ENCODE assay signal across 1 cellular context in the genomic region with DNA sequence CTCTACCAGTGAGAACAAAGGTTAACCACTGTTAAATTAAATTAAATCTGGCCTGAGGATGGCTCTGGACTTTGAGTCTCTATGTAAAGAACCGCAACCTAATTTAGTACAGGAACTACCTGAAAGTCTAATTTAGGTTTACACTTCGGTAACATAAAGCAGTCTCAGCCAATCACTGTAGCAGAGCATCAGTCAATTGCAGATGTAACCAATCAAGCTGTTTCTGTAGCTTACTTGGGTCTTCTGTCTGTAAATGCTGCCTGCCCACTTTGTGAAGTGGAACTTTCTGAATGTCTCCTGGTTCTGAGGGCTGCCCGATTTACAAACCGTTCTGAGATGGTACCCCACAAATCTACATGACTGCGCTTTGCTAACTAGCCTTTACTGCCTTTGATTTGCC.
TF ChIP-seq lines count a peak whose summit lies in the region.

No MANE protein-coding gene starts in this region.

TF ChIP-seq in K562, 482 proteins besides CTCF, POLR2A, EP300 and RAD21 (continued from another document):
- TF ChIP-seq ZNF217 (CRISPR knock-in tag; IDR thresholded peaks at IDR 0.05) (no peak), POLR2G (IDR thresholded peaks at IDR 0.05; ENCODE audit: low read depth, low read length) (no peak), TFAM (CRISPR knock-in tag; conservative IDR thresholded peaks at IDR 0.05) (no peak)
- TF ChIP-seq, protein P1, sequence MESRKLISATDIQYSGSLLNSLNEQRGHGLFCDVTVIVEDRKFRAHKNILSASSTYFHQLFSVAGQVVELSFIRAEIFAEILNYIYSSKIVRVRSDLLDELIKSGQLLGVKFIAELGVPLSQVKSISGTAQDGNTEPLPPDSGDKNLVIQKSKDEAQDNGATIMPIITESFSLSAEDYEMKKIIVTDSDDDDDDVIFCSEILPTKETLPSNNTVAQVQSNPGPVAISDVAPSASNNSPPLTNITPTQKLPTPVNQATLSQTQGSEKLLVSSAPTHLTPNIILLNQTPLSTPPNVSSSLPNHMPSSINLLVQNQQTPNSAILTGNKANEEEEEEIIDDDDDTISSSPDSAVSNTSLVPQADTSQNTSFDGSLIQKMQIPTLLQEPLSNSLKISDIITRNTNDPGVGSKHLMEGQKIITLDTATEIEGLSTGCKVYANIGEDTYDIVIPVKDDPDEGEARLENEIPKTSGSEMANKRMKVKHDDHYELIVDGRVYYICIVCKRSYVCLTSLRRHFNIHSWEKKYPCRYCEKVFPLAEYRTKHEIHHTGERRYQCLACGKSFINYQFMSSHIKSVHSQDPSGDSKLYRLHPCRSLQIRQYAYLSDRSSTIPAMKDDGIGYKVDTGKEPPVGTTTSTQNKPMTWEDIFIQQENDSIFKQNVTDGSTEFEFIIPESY (CRISPR knock-in tag; IDR thresholded peaks at IDR 0.05), result no peak
- TF ChIP-seq, protein P2, sequence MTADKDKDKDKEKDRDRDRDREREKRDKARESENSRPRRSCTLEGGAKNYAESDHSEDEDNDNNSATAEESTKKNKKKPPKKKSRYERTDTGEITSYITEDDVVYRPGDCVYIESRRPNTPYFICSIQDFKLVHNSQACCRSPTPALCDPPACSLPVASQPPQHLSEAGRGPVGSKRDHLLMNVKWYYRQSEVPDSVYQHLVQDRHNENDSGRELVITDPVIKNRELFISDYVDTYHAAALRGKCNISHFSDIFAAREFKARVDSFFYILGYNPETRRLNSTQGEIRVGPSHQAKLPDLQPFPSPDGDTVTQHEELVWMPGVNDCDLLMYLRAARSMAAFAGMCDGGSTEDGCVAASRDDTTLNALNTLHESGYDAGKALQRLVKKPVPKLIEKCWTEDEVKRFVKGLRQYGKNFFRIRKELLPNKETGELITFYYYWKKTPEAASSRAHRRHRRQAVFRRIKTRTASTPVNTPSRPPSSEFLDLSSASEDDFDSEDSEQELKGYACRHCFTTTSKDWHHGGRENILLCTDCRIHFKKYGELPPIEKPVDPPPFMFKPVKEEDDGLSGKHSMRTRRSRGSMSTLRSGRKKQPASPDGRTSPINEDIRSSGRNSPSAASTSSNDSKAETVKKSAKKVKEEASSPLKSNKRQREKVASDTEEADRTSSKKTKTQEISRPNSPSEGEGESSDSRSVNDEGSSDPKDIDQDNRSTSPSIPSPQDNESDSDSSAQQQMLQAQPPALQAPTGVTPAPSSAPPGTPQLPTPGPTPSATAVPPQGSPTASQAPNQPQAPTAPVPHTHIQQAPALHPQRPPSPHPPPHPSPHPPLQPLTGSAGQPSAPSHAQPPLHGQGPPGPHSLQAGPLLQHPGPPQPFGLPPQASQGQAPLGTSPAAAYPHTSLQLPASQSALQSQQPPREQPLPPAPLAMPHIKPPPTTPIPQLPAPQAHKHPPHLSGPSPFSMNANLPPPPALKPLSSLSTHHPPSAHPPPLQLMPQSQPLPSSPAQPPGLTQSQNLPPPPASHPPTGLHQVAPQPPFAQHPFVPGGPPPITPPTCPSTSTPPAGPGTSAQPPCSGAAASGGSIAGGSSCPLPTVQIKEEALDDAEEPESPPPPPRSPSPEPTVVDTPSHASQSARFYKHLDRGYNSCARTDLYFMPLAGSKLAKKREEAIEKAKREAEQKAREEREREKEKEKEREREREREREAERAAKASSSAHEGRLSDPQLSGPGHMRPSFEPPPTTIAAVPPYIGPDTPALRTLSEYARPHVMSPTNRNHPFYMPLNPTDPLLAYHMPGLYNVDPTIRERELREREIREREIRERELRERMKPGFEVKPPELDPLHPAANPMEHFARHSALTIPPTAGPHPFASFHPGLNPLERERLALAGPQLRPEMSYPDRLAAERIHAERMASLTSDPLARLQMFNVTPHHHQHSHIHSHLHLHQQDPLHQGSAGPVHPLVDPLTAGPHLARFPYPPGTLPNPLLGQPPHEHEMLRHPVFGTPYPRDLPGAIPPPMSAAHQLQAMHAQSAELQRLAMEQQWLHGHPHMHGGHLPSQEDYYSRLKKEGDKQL (CRISPR knock-in tag; IDR thresholded peaks at IDR 0.05; ENCODE audit: borderline replicate concordance), result no peak
- TF ChIP-seq, protein P3, sequence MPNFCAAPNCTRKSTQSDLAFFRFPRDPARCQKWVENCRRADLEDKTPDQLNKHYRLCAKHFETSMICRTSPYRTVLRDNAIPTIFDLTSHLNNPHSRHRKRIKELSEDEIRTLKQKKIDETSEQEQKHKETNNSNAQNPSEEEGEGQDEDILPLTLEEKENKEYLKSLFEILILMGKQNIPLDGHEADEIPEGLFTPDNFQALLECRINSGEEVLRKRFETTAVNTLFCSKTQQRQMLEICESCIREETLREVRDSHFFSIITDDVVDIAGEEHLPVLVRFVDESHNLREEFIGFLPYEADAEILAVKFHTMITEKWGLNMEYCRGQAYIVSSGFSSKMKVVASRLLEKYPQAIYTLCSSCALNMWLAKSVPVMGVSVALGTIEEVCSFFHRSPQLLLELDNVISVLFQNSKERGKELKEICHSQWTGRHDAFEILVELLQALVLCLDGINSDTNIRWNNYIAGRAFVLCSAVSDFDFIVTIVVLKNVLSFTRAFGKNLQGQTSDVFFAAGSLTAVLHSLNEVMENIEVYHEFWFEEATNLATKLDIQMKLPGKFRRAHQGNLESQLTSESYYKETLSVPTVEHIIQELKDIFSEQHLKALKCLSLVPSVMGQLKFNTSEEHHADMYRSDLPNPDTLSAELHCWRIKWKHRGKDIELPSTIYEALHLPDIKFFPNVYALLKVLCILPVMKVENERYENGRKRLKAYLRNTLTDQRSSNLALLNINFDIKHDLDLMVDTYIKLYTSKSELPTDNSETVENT (CRISPR knock-in tag; IDR thresholded peaks at IDR 0.05), result no peak
- TF ChIP-seq, protein P4, sequence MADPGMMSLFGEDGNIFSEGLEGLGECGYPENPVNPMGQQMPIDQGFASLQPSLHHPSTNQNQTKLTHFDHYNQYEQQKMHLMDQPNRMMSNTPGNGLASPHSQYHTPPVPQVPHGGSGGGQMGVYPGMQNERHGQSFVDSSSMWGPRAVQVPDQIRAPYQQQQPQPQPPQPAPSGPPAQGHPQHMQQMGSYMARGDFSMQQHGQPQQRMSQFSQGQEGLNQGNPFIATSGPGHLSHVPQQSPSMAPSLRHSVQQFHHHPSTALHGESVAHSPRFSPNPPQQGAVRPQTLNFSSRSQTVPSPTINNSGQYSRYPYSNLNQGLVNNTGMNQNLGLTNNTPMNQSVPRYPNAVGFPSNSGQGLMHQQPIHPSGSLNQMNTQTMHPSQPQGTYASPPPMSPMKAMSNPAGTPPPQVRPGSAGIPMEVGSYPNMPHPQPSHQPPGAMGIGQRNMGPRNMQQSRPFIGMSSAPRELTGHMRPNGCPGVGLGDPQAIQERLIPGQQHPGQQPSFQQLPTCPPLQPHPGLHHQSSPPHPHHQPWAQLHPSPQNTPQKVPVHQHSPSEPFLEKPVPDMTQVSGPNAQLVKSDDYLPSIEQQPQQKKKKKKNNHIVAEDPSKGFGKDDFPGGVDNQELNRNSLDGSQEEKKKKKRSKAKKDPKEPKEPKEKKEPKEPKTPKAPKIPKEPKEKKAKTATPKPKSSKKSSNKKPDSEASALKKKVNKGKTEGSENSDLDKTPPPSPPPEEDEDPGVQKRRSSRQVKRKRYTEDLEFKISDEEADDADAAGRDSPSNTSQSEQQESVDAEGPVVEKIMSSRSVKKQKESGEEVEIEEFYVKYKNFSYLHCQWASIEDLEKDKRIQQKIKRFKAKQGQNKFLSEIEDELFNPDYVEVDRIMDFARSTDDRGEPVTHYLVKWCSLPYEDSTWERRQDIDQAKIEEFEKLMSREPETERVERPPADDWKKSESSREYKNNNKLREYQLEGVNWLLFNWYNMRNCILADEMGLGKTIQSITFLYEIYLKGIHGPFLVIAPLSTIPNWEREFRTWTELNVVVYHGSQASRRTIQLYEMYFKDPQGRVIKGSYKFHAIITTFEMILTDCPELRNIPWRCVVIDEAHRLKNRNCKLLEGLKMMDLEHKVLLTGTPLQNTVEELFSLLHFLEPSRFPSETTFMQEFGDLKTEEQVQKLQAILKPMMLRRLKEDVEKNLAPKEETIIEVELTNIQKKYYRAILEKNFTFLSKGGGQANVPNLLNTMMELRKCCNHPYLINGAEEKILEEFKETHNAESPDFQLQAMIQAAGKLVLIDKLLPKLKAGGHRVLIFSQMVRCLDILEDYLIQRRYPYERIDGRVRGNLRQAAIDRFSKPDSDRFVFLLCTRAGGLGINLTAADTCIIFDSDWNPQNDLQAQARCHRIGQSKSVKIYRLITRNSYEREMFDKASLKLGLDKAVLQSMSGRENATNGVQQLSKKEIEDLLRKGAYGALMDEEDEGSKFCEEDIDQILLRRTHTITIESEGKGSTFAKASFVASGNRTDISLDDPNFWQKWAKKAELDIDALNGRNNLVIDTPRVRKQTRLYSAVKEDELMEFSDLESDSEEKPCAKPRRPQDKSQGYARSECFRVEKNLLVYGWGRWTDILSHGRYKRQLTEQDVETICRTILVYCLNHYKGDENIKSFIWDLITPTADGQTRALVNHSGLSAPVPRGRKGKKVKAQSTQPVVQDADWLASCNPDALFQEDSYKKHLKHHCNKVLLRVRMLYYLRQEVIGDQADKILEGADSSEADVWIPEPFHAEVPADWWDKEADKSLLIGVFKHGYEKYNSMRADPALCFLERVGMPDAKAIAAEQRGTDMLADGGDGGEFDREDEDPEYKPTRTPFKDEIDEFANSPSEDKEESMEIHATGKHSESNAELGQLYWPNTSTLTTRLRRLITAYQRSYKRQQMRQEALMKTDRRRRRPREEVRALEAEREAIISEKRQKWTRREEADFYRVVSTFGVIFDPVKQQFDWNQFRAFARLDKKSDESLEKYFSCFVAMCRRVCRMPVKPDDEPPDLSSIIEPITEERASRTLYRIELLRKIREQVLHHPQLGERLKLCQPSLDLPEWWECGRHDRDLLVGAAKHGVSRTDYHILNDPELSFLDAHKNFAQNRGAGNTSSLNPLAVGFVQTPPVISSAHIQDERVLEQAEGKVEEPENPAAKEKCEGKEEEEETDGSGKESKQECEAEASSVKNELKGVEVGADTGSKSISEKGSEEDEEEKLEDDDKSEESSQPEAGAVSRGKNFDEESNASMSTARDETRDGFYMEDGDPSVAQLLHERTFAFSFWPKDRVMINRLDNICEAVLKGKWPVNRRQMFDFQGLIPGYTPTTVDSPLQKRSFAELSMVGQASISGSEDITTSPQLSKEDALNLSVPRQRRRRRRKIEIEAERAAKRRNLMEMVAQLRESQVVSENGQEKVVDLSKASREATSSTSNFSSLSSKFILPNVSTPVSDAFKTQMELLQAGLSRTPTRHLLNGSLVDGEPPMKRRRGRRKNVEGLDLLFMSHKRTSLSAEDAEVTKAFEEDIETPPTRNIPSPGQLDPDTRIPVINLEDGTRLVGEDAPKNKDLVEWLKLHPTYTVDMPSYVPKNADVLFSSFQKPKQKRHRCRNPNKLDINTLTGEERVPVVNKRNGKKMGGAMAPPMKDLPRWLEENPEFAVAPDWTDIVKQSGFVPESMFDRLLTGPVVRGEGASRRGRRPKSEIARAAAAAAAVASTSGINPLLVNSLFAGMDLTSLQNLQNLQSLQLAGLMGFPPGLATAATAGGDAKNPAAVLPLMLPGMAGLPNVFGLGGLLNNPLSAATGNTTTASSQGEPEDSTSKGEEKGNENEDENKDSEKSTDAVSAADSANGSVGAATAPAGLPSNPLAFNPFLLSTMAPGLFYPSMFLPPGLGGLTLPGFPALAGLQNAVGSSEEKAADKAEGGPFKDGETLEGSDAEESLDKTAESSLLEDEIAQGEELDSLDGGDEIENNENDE (IDR thresholded peaks at IDR 0.05; ENCODE audit: low read depth, low read length), result no peak
